18 cellular contexts compared by ENCODE assay signal in genomic region chr1:41882496-41882895, GRCh38. TPM values are rescaled to one million over a fixed set of nuclear protein-coding genes. Genes with fewer than 3 reads are reported as not detected.
A peak's percentile ranks its signal among the peaks of the same experiment; 100 is the strongest.
DNase-seq lines count a peak whose midpoint lies in the region; ATAC-seq and TF ChIP-seq lines count a peak whose summit lies in the region.
"Had no signal": no experiment of that assay in that cellular context is flagged by ENCODE, and none has a peak within 500 bp of the region (broad histone marks: within the 10 kb centered on the region; RNA-seq: fewer than 3 reads in every experiment).

No MANE protein-coding gene starts in this region.

- H3K27me3 Mint-ChIP-seq in nephron (ENCODE audit: low read depth): no peaks in the 10 kb centered on the region
- H3K27me3 Mint-ChIP-seq: CD4-positive, alpha-beta T cell had no signal

- no peak overlapping the region for H2AK5ac ChIP-seq in IMR-90 (ENCODE audit: low read depth, low read length)

- in situ Hi-C loops in IMR-90 (cut with MboI; ENCODE audit: low sequenced_read_pairs): no loop called here

- intact Hi-C loops in IMR-90 (cut with micrococcal nuclease): no loop called here

- no peak overlapping the region for H3K18ac ChIP-seq in IMR-90 (ENCODE audit: low read depth, low read length)

- H3K9ac ChIP-seq in IMR-90 (ENCODE audit: low read depth, low read length): no peak overlapping the region

- no peaks in the 10 kb centered on the region for H3K36me3 ChIP-seq in IMR-90 (ENCODE audit: control insufficient read depth, insufficient read depth, low read length)
- H3K36me3 ChIP-seq: esophagus muscularis mucosa had no signal

- no peaks in the 10 kb centered on the region; the same call in 1 of the 2 replicates for H3K4me1 ChIP-seq in IMR-90 (ENCODE audit: control insufficient read depth, insufficient read depth, low read length)

- no peak overlapping the region for H3K4me3 Mint-ChIP-seq in nephron
- H3K4me3 Mint-ChIP-seq: CD4-positive, alpha-beta T cell had no signal

- TF ChIP-seq RAD21 in IMR-90 (IDR thresholded peaks at IDR 0.05; ENCODE audit: low read length): no peak

- H3K4me2 ChIP-seq in IMR-90 (ENCODE audit: low read depth, low read length): no peak overlapping the region

- no peak overlapping the region for H4K91ac ChIP-seq in IMR-90 (ENCODE audit: insufficient read depth, low read depth, low read length)

- H3K27ac Mint-ChIP-seq in nephron: peak overlapping the region; percentile 50 to 66 (median 55)
- H3K27ac Mint-ChIP-seq: CD4-positive, alpha-beta T cell had no signal

- no peak overlapping the region for H2AK9ac ChIP-seq in IMR-90 (replicated peaks; ENCODE audit: low read depth, low read length, poor library complexity)

- no peaks in the 10 kb centered on the region for H3K9me3 ChIP-seq in IMR-90 (ENCODE audit: control insufficient read depth, insufficient read depth, low read length)
- H3K9me3 ChIP-seq: esophagus muscularis mucosa had no signal

- H2BK120ac ChIP-seq in IMR-90 (ENCODE audit: low read depth, low read length): no peak overlapping the region

- DNase-seq in NCI-H2171 treated with DMSO at 0.1 percent for 48 hours (lab: John Stamatoyannopoulos, UW) (peak; percentile 28), NCI-H2171 (lab: John Stamatoyannopoulos, UW) (no peak), IMR-90 (peak; percentile 20), SW480 (ENCODE audit: low spot score) (no peak)
- DNase-seq: activated gamma-delta T cell treated with Interleukin-2 at 50 U/mL for 16 hours; CD4-positive, alpha-beta T cell; EL; head of caudate nucleus; Kasumi-1; kidney glomerular epithelial cell; NCI-H1694 treated with DMSO at 0.1 percent for 48 hours; substantia nigra had no signal

- dilution Hi-C loops in IMR-90 (cut with HindIII; ENCODE audit: low sequenced_read_pairs, unreplicated experiment): no loop called here

- no peak overlapping the region for H2BK20ac ChIP-seq in IMR-90 (ENCODE audit: low read depth, low read length)

- H3K14ac ChIP-seq in IMR-90 (replicated peaks; ENCODE audit: low read depth, low read length): 0 out of 2 replicates have a peak overlapping the region, but pooled peaks have one; percentile 8

- no peaks in the 10 kb centered on the region for H3K9me3 Mint-ChIP-seq in nephron
- H3K9me3 Mint-ChIP-seq: CD4-positive, alpha-beta T cell had no signal

- H3K56ac ChIP-seq in IMR-90 (ENCODE audit: extremely low read depth, insufficient read depth, low read length): no peak overlapping the region

- no peak overlapping the region for H4K5ac ChIP-seq in IMR-90 (ENCODE audit: low read depth, low read length)

- POLR2A ChIA-PET in IMR-90 (lab: Charles Lee; ENCODE audit: unreplicated experiment): no interaction called here

- no peak overlapping the region for H2AFZ ChIP-seq in IMR-90 (replicated peaks; ENCODE audit: low read length, poor library complexity)

- CTCF ChIA-PET in IMR-90 (lab: Yijun Ruan, JAX): no interaction called here

- H3K36me3 Mint-ChIP-seq in nephron (ENCODE audit: low read depth): no peaks in the 10 kb centered on the region

- no peak for ATAC-seq in IMR-90 (ENCODE audit: low read depth)
- no peak for ATAC-seq in GM18519 (IDR thresholded peaks at IDR 0.05; ENCODE audit: low FRiP score, unreplicated experiment)
- ATAC-seq in GM21786 (IDR thresholded peaks at IDR 0.05; ENCODE audit: unreplicated experiment): no peak

- no peaks in the 10 kb centered on the region for H4K20me1 ChIP-seq in IMR-90 (ENCODE audit: insufficient read depth, low read length)

- BruUV-seq in IMR-90 (replicated peaks; lab: Mats Ljungman, UMichigan): no TSS peak

- peaks cover 63% of the 10 kb centered on the region for H3K4me1 Mint-ChIP-seq in nephron

- H3K27me3 ChIP-seq in IMR-90 (ENCODE audit: control insufficient read depth, insufficient read depth, low read length): no peaks in the 10 kb centered on the region
- H3K27me3 ChIP-seq: esophagus muscularis mucosa had no signal

- no peak for TF ChIP-seq POLR2A in IMR-90 (IDR thresholded peaks at IDR 0.05; ENCODE audit: low read depth, low read length)

- H3K23ac ChIP-seq in IMR-90 (ENCODE audit: low read depth, low read length): peak overlapping the region; percentile 63; the same call in 1 of the 2 replicates

- TF ChIP-seq CTCF in IMR-90 (conservative IDR thresholded peaks at IDR 0.05; ENCODE audit: low read depth, low read length): no peak
- no peak for TF ChIP-seq CTCF in VCaP (conservative IDR thresholded peaks at IDR 0.05)
- no peak for TF ChIP-seq CTCF in nephron (IDR thresholded peaks at IDR 0.05; ENCODE audit: unreplicated experiment in 3 of 3)

- no peak overlapping the region for H3K4ac ChIP-seq in IMR-90 (ENCODE audit: low read depth, low read length)

- H3K4me3 ChIP-seq in IMR-90 (ENCODE audit: insufficient read depth, low read depth, low read length): no peak overlapping the region
- H3K4me3 ChIP-seq: esophagus muscularis mucosa, SK-N-MC had no signal

- no peak overlapping the region for H4K8ac ChIP-seq in IMR-90 (ENCODE audit: low read depth in 2 of 2, low read length in 2 of 2)

- H2BK15ac ChIP-seq in IMR-90 (ENCODE audit: low read depth, low read length): no peak overlapping the region

- no peak overlapping the region for H2BK5ac ChIP-seq in IMR-90 (ENCODE audit: low read depth, low read length, poor library complexity, severe bottlenecking)

- no peak overlapping the region for H3K27ac ChIP-seq in IMR-90 (ENCODE audit: insufficient read depth, low read length)
- H3K27ac ChIP-seq in VCaP: peak overlapping the region; percentile 97
- H3K27ac ChIP-seq: esophagus muscularis mucosa, SK-N-MC had no signal

- H3K79me1 ChIP-seq in IMR-90 (ENCODE audit: low read depth in 1 of 2, low read length in 2 of 2): no peaks in the 10 kb centered on the region

- H3K9me1 ChIP-seq in IMR-90 (ENCODE audit: insufficient read depth, low read length): peaks cover 4% of the 10 kb centered on the region; the same call in 1 of the 2 replicates

TF ChIP-seq in IMR-90, 13 proteins besides CTCF, POLR2A, EP300 and RAD21:
- TF ChIP-seq RCOR1 (IDR thresholded peaks at IDR 0.05; ENCODE audit: insufficient replicate concordance, low read length) (no peak), USF2 (IDR thresholded peaks at IDR 0.05; ENCODE audit: low read depth, low read length) (no peak), MXI1 (IDR thresholded peaks at IDR 0.05; ENCODE audit: borderline replicate concordance, low read depth, low read length) (no peak), BHLHE40 (IDR thresholded peaks at IDR 0.05; ENCODE audit: low read depth, low read length) (no peak), MAFK (IDR thresholded peaks at IDR 0.05; ENCODE audit: low read depth, low read length) (no peak), FOS (IDR thresholded peaks at IDR 0.05; ENCODE audit: low read depth, low read length) (no peak), NFE2L2 (IDR thresholded peaks at IDR 0.05; ENCODE audit: low read depth, low read length) (no peak)

RNA-seq across cellular contexts. Expression of gene HIVEP3, which starts 36.2 kb away (rescaled TPM):
- total RNA-seq in IMR-90 (2012; rRNA removed): 1.1 and 1.4 TPM in 2 replicates
- polyA plus RNA-seq in IMR-90 (2012; rRNA removed): 3.6 and 4.0 TPM in 2 replicates
- polyA plus RNA-seq in IMR-90 (2012; cell fraction: cytosol; rRNA removed): 2.5 and 2.7 TPM in 2 replicates
- polyA plus RNA-seq in IMR-90 (2012; cell fraction: nucleus; rRNA removed; ENCODE audit: low replicate concordance): 2.1 and 3.1 TPM in 2 replicates

Comparison
In these comparisons a context has a peak if more than half of its experiments do, and no peak if none do; other contexts are left out.
1. DNase-seq: peak in NCI-H2171 treated with DMSO at 0.1 percent for 48 hours (single experiment) and IMR-90 (single experiment); none in NCI-H2171 (single experiment) and SW480 (single experiment).